13 cellular contexts compared by ENCODE assay signal in the genomic region with DNA sequence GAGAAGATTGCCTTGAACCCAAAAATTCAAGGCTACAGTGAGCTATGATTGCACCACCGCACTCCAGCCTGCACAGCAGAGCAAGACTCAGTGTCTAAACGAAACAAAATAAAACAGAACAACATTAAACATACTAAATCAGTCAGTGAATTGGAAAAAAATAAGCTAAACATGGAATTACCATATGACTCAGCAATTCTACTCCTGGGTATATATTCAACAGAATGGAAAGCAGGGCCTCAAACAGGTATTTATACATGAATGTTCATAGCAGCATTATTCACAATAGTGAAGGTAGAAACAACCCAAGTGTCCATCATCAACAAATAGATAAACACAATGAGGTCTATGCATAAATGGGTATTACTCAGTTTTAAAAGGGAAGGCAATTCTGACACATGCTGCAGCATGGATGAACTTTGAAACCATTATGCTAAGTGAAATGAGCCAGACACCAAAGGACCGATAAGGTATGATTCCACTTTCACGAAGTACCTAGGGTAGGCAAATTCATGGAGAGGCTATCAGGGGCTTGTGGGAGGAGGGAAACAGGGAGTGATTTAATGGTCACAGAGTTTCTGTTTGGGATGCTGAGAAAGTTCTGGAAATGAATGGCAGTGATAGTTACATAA. TPM values are rescaled to one million over a fixed set of nuclear protein-coding genes. Genes with fewer than 3 reads are reported as not detected.
DNase-seq lines count a peak whose midpoint lies in the region; ATAC-seq, FAIRE-seq and TF ChIP-seq lines count a peak whose summit lies in the region.
"Had no signal": no experiment of that assay in that cellular context is flagged by ENCODE, and none has a peak within 500 bp of the region (broad histone marks: within the 10 kb centered on the region; RNA-seq: fewer than 3 reads in every experiment).

No MANE protein-coding gene starts in this region.

- H3K27me3 ChIP-seq in GM23338 (ENCODE audit: insufficient read depth): no peaks in the 10 kb centered on the region
- H3K27me3 ChIP-seq in K562 (ENCODE audit: control insufficient read depth in 2 of 2, insufficient read depth in 2 of 2, low read length in 2 of 2): no peaks in the 10 kb centered on the region

- CTCF ChIA-PET in A549 (lab: Yijun Ruan, JAX): interaction anchor here (1.1 kb wide), 1 partner anchor 321 kb away, joined by 3 read pairs; no protein-coding TSS in a partner anchor
- CTCF ChIA-PET in K562 (lab: Yijun Ruan, JAX; ENCODE audit: low intra/inter-chr PET ratio): no interaction called here

- H3K4me3 ChIP-seq in A549: no peak overlapping the region
- H3K4me3 ChIP-seq in GM23338: no peak overlapping the region
- no peak overlapping the region for H3K4me3 ChIP-seq in K562
- no peak overlapping the region for H3K4me3 ChIP-seq in mucosa of descending colon

- no peaks in the 10 kb centered on the region for H3K9me2 ChIP-seq in GM23338 (ENCODE audit: insufficient read depth)

- H3K9me1 ChIP-seq in K562 (ENCODE audit: control insufficient read depth, insufficient read depth, low read length): no peaks in the 10 kb centered on the region

- H3K27ac ChIP-seq in A549 (no peak overlapping the region), GM23338 (ENCODE audit: low read depth) (no peak overlapping the region), K562 (ENCODE audit: extremely low read depth, low read depth, low read length) (no peak overlapping the region)

- H3K27ac Mint-ChIP-seq in GM23338: peak overlapping the region; percentile 10; the same call in 1 of the 2 replicates
- H3K27ac Mint-ChIP-seq: CD8-positive, alpha-beta T cell; IgD-negative memory B cell had no signal

- TF ChIP-seq POLR2A in A549 (IDR thresholded peaks at IDR 0.05; ENCODE audit: low read length) (no peak), K562 (conservative IDR thresholded peaks at IDR 0.05) (no peak)

- TF ChIP-seq EP300 in A549 (IDR thresholded peaks at IDR 0.05) (no peak), K562 (IDR thresholded peaks at IDR 0.05; ENCODE audit: low read length) (no peak)

- BruUV-seq in K562 (replicated peaks; lab: Mats Ljungman, UMichigan): no TSS peak

- TF ChIP-seq RAD21 in A549 (conservative IDR thresholded peaks at IDR 0.05 in 1 of 2, IDR thresholded peaks at IDR 0.05 in 1 of 2) (no peak), K562 (CRISPR knock-in tag; conservative IDR thresholded peaks at IDR 0.05 in 1 of 2, IDR thresholded peaks at IDR 0.05 in 1 of 2) (no peak)

- no peaks in the 10 kb centered on the region; the same call in 1 of the 2 replicates for H3K36me3 ChIP-seq in GM23338 (ENCODE audit: insufficient read depth)
- H3K36me3 ChIP-seq in K562 (ENCODE audit: control insufficient read depth, insufficient read depth, low read length): no peaks in the 10 kb centered on the region
- no peaks in the 10 kb centered on the region for H3K36me3 ChIP-seq in mucosa of descending colon (ENCODE audit: low read depth)

- H3K4me1 Mint-ChIP-seq in GM23338: peaks cover 6% of the 10 kb centered on the region; the same call in 2 of the 3 replicates
- H3K4me1 Mint-ChIP-seq: CD14-positive monocyte had no signal

- H3K4me1 ChIP-seq in A549 (no peaks in the 10 kb centered on the region), GM23338 (ENCODE audit: insufficient read depth) (no peaks in the 10 kb centered on the region), K562 (replicated peaks in 1 of 2; ENCODE audit: control insufficient read depth in 2 of 2, insufficient read depth in 2 of 2, low read length in 2 of 2) (no peaks in the 10 kb centered on the region), mucosa of descending colon (ENCODE audit: low read depth) (no peaks in the 10 kb centered on the region)

- no peak overlapping the region for H3K4me2 ChIP-seq in A549
- no peak overlapping the region for H3K4me2 ChIP-seq in GM23338
- H3K4me2 ChIP-seq in K562 (ENCODE audit: insufficient read depth, low read length): no peak overlapping the region

- H3F3A ChIP-seq in GM23338 (replicated peaks; ENCODE audit: low read depth): no peaks in the 10 kb centered on the region

- H3K9me3 ChIP-seq in A549 (no peaks in the 10 kb centered on the region), K562 (replicated peaks; ENCODE audit: control insufficient read depth, insufficient read depth, low read depth, low read length) (no peaks in the 10 kb centered on the region), mucosa of descending colon (no peaks in the 10 kb centered on the region)

- no peak for TF ChIP-seq CTCF in A549 (IDR thresholded peaks at IDR 0.05)
- TF ChIP-seq CTCF in GM23338 (conservative IDR thresholded peaks at IDR 0.05; ENCODE audit: low read depth in 2 of 2): no peak
- TF ChIP-seq CTCF in K562 (IDR thresholded peaks at IDR 0.05 in 2 of 3, conservative IDR thresholded peaks at IDR 0.05 in 1 of 3; ENCODE audit: insufficient read depth in 2 of 3, low read depth in 1 of 3, low read length in 3 of 3): no peak
- TF ChIP-seq CTCF in mucosa of descending colon (IDR thresholded peaks at IDR 0.05): no peak

- H3K79me2 ChIP-seq in GM23338 (replicated peaks; ENCODE audit: insufficient read depth): no peaks in the 10 kb centered on the region
- H3K79me2 ChIP-seq in K562 (ENCODE audit: control insufficient read depth, insufficient read depth, low read length): no peaks in the 10 kb centered on the region

- no peak for ATAC-seq in A549
- no peak for ATAC-seq in GM23338
- ATAC-seq in K562: no peak
- ATAC-seq in mucosa of descending colon: peak; percentile 83
- ATAC-seq in GM19023 (IDR thresholded peaks at IDR 0.05; ENCODE audit: unreplicated experiment): no peak
- ATAC-seq: CD8-positive, alpha-beta T cell had no signal

- FAIRE-seq in A549 (lab: Jason Lieb, UNC): no peak
- no peak for FAIRE-seq in K562 (lab: Jason Lieb, UNC)

- WGBS in A549 (ENCODE audit: missing lambda C conversion rate): 41% methylated on average over 4 of the region's 4 CpGs
- 0% methylated on average over 4 of the region's 4 CpGs for WGBS in K562 (ENCODE audit: insufficient coverage, low coverage, missing lambda C conversion rate)

- DNase-seq in A549 (ENCODE audit: low read depth in 1 of 2, low spot score in 1 of 2): no peak
- no peak for DNase-seq in GM23338 (ENCODE audit: low spot score)
- no peak for DNase-seq in K562 (ENCODE audit: extremely low read depth in 1 of 4, low spot score in 3 of 4)
- DNase-seq in mucosa of descending colon: no peak
- DNase-seq in NCI-H1436 (lab: John Stamatoyannopoulos, UW): no peak
- no peak for DNase-seq in SIG-M5 treated with dmso at 0.1 percent for 504 hours (lab: John Stamatoyannopoulos, UW; ENCODE audit: unreplicated experiment)
- DNase-seq: Caco-2; CD8-positive, alpha-beta T cell; GF-D8; H7 had no signal

- peaks cover 1% of the 10 kb centered on the region for H3K27me3 Mint-ChIP-seq in GM23338 (ENCODE audit: insufficient read depth, low read depth, poor library complexity)
- H3K27me3 Mint-ChIP-seq: IgD-negative memory B cell had no signal

- intact Hi-C loops in K562 (cut with micrococcal nuclease) (no loop called here), mucosa of descending colon (cut with DNase I, micrococcal nuclease) (no loop called here)

- in situ Hi-C loops in K562 (cut with MboI): no loop called here

- H3K4me3 Mint-ChIP-seq in GM23338: no peak overlapping the region
- H3K4me3 Mint-ChIP-seq: CD14-positive monocyte; CD8-positive, alpha-beta T cell; IgD-negative memory B cell had no signal

- no peak overlapping the region for H2AFZ ChIP-seq in GM23338
- no peak overlapping the region for H2AFZ ChIP-seq in K562 (ENCODE audit: low read depth, low read length)

- no peaks in the 10 kb centered on the region for H3K9me3 Mint-ChIP-seq in GM23338
- H3K9me3 Mint-ChIP-seq: CD8-positive, alpha-beta T cell had no signal

- H4K20me1 ChIP-seq in GM23338 (replicated peaks; ENCODE audit: insufficient read depth) (no peaks in the 10 kb centered on the region), K562 (replicated peaks; ENCODE audit: control insufficient read depth, insufficient read depth, low read length) (no peaks in the 10 kb centered on the region)

- no peak overlapping the region for H3K9ac ChIP-seq in K562 (ENCODE audit: insufficient read depth in 1 of 2, low read depth in 2 of 2, low read length in 2 of 2)

- 0 out of 3 replicates have a peak, but pooled peaks cover 3% of the 10 kb centered on the region for H3K36me3 Mint-ChIP-seq in GM23338 (ENCODE audit: low read depth)
- H3K36me3 Mint-ChIP-seq: CD14-positive monocyte; CD8-positive, alpha-beta T cell; IgD-negative memory B cell had no signal

- POLR2A ChIA-PET in A549 (lab: Yijun Ruan, JAX) (no interaction called here), K562 (lab: Yijun Ruan, JAX) (no interaction called here)

TF ChIP-seq in A549, 52 proteins besides CTCF, POLR2A, EP300 and RAD21 (continues in another document):
- TF ChIP-seq MAFK (IDR thresholded peaks at IDR 0.05; ENCODE audit: partially characterized antibody): peak; percentile 60

TF ChIP-seq in GM23338, 12 proteins besides CTCF, POLR2A, EP300 and RAD21 (continues in another document):
- no peak for TF ChIP-seq EZH2phosphoT487 (IDR thresholded peaks at IDR 0.05; ENCODE audit: unreplicated experiment)

RNA-seq across cellular contexts. Expression of a gene that starts 15.5 kb away (rescaled TPM):
- polyA plus RNA-seq in A549 (2011; rRNA removed) (not detected in 2 replicates), A549 (2017; fragmentation: RNase III; extraction: RNeasy Plus Mini Kit Qiagen cat#74134 plus additional on column Dnase treatment) (not detected in 3 replicates), GM23338 (2016; fragmentation: Nextera tagmentation; extraction: Ambion mirVana) (10.6 and 12.3 TPM in 2 replicates), K562 (2011; rRNA removed) (not detected in 2 replicates), K562 (2014; fragmentation: Illumina TruSeq; extraction: Trizol) (not detected in 2 replicates), K562 (2014; fragmentation: Nextera tagmentation; extraction: Ambion mirVana) (not detected), K562 (2014; rRNA removed) (not detected in 2 replicates)
- polyA plus RNA-seq in A549 (2012; cell fraction: cytosol; rRNA removed): not detected in 2 replicates
- polyA plus RNA-seq in A549 (2012; cell fraction: nucleus; rRNA removed): not detected in 2 replicates
- not detected in 2 replicates for polyA minus RNA-seq in A549 (2011; rRNA and poly(A)+ RNA removed)
- 5.3 and 14.6 TPM in 2 replicates for total RNA-seq in GM23338 (2014; rRNA removed; shearing (Covaris generic))
- not detected in 2 replicates for total RNA-seq in K562 (2011; cell fraction: chromatin; rRNA removed; ENCODE audit: low replicate concordance)
- not detected in 2 replicates for total RNA-seq in K562 (2011; cell fraction: nucleolus; rRNA removed)
- not detected in 2 replicates for total RNA-seq in K562 (2011; cell fraction: nucleoplasm; rRNA removed)
- total RNA-seq in K562 (2014; rRNA removed) (not detected in 2 replicates), K562 (2014; rRNA removed; fragmentation: Illumina TruSeq; extraction: Trizol) (not detected in 2 replicates), K562 (2015; rRNA removed; fragmentation: Illumina TruSeq; extraction: Trizol) (not detected in 2 replicates), K562 (2021) (not detected in 2 replicates), mucosa of descending colon (1 to 10 TPM in 2 of 3 donors, under 1 TPM in 1; 0.64 to 7.7 (median 1.2) TPM)
- polyA plus RNA-seq in K562 (2011; cell fraction: cytosol; rRNA removed): not detected in 2 replicates
- not detected in 2 replicates for polyA plus RNA-seq in K562 (2011; cell fraction: nucleus; rRNA removed)
- polyA plus RNA-seq in K562 (2012): not detected in 2 replicates
- polyA minus RNA-seq in K562 (2011; rRNA and poly(A)+ RNA removed): not detected in 2 replicates
- polyA minus RNA-seq in K562 (2011; cell fraction: cytosol; rRNA and poly(A)+ RNA removed): not detected in 2 replicates
- polyA minus RNA-seq in K562 (2011; cell fraction: nucleus; rRNA and poly(A)+ RNA removed): not detected in 2 replicates
- total RNA-seq: CD8-positive, alpha-beta T cell had no signal
- polyA plus RNA-seq: CD14-positive monocyte, IgD-negative memory B cell had no signal
